In genomic region chr22:50545522-50546325, GRCh38 we compare ENCODE assay signal across 10 cellular contexts. TPM values are rescaled to one million over a fixed set of nuclear protein-coding genes. Genes with fewer than 3 reads are reported as not detected.
A peak's percentile ranks its signal among the peaks of the same experiment; 100 is the strongest.
DNase-seq lines count a peak whose midpoint lies in the region; ATAC-seq lines count a peak whose summit lies in the region.
"Had no signal": no experiment of that assay in that cellular context is flagged by ENCODE, and none has a peak within 500 bp of the region (broad histone marks: within the 10 kb centered on the region; RNA-seq: fewer than 3 reads in every experiment).

TSS of gene KLHDC7B (plus strand) at chr22:50545899. CDS start at chr22:50546244, 345 bp downstream.

- H3K4me3 Mint-ChIP-seq in activated CD4-positive, alpha-beta T cell treated with anti-CD3 and anti-CD28 coated beads, Interleukin-2, amount 10 ng/mL, durations not matched to agents 24 days and 14 days, result peak within 1 kb of the TSS; percentile 72
- peak within 1 kb of the TSS; percentile 82 for H3K4me3 Mint-ChIP-seq in T-helper 17 cell

- intact Hi-C loops in activated CD4-positive, alpha-beta T cell treated with anti-CD3 and anti-CD28 coated beads, Interleukin-2, amount 10 ng/mL, durations not matched to agents 24 days and 14 days (cut with micrococcal nuclease), result loop anchor here (2.0 kb wide), 1 partner anchor 15 kb away; the partner anchor contains the start of gene TYMP

- peak within 1 kb of the TSS; percentile 86 for H3K27ac Mint-ChIP-seq in activated CD4-positive, alpha-beta T cell treated with anti-CD3 and anti-CD28 coated beads, Interleukin-2, amount 10 ng/mL, durations not matched to agents 24 days and 14 days
- H3K27ac Mint-ChIP-seq in T-helper 17 cell, result peak within 1 kb of the TSS; percentile 86

- no peaks in the 10 kb centered on the region for H3K36me3 ChIP-seq in thymus (ENCODE audit: control insufficient read depth, insufficient read depth)

- no peaks in the 10 kb centered on the region for H3K9me3 ChIP-seq in T-helper 17 cell (ENCODE audit: control insufficient read depth, low read length, poor library complexity, severe bottlenecking)
- no peaks in the 10 kb centered on the region for H3K9me3 ChIP-seq in thymus (ENCODE audit: control insufficient read depth)

- WGBS in thymus, result 52% methylated on average over 10 of the region's 10 CpGs

- ATAC-seq in T-helper 17 cell, result peak; percentile 26
- no peak for ATAC-seq in GM18861 (IDR thresholded peaks at IDR 0.05; ENCODE audit: unreplicated experiment)

- peaks cover 50% of the 10 kb centered on the region for H3K4me1 Mint-ChIP-seq in activated CD4-positive, alpha-beta T cell treated with anti-CD3 and anti-CD28 coated beads, Interleukin-2, amount 10 ng/mL, durations not matched to agents 24 days and 14 days
- H3K4me1 Mint-ChIP-seq in T-helper 17 cell, result peaks cover 31% of the 10 kb centered on the region

- H3K4me1 ChIP-seq in thymus (ENCODE audit: control insufficient read depth, insufficient read depth, low read length), result peaks cover 8% of the 10 kb centered on the region

- peaks cover 7% of the 10 kb centered on the region for H3K36me3 Mint-ChIP-seq in activated CD4-positive, alpha-beta T cell treated with anti-CD3 and anti-CD28 coated beads, Interleukin-2, amount 10 ng/mL, durations not matched to agents 24 days and 14 days (ENCODE audit: low read depth)
- H3K36me3 Mint-ChIP-seq in T-helper 17 cell (ENCODE audit: low read depth), result no peaks in the 10 kb centered on the region

- H3K4me3 ChIP-seq in thymus (ENCODE audit: low read length), result no peak within 1 kb of the TSS

- peak; percentile 80 for DNase-seq in activated CD4-positive, alpha-beta T cell treated with anti-CD3 and anti-CD28 coated beads, Interleukin-2, amount 10 ng/mL, durations not matched to agents 24 days and 14 days
- no peak for DNase-seq in activated CD4-positive, alpha-beta T cell treated with anti-CD3 and anti-CD28 coated beads for 1 hour
- DNase-seq in T-helper 17 cell (no peak), epithelial cell of prostate (ENCODE audit: low read depth, low spot score) (no peak), NCI-H146 (lab: John Stamatoyannopoulos, UW) (no peak)
- DNase-seq in activated CD4-positive, CD25-positive, alpha-beta regulatory T cell (lab: John Stamatoyannopoulos, UW), result no peak
- DNase-seq: NCI-H2227 treated with DMSO at 0.1 percent for 48 hours had no signal

- no peaks in the 10 kb centered on the region for H3K9me3 Mint-ChIP-seq in activated CD4-positive, alpha-beta T cell treated with anti-CD3 and anti-CD28 coated beads, Interleukin-2, amount 10 ng/mL, durations not matched to agents 24 days and 14 days

- peaks cover 14% of the 10 kb centered on the region for H3K27me3 ChIP-seq in thymus (ENCODE audit: control insufficient read depth, insufficient read depth)

- peak within 1 kb of the TSS; percentile 78 for H3K27ac ChIP-seq in epithelial cell of prostate
- H3K27ac ChIP-seq in thymus (ENCODE audit: low read depth), result peak within 1 kb of the TSS; percentile 57
- H3K27ac ChIP-seq: C4-2B had no signal

- no peaks in the 10 kb centered on the region for H3K27me3 Mint-ChIP-seq in activated CD4-positive, alpha-beta T cell treated with anti-CD3 and anti-CD28 coated beads, Interleukin-2, amount 10 ng/mL, durations not matched to agents 24 days and 14 days
- H3K27me3 Mint-ChIP-seq in T-helper 17 cell, result no peaks in the 10 kb centered on the region

RNA-seq across cellular contexts. Expression of gene KLHDC7B, which starts in this region (rescaled TPM):
- 5.3 and 6.8 TPM in 2 replicates for total RNA-seq in activated CD4-positive, alpha-beta T cell treated with anti-CD3 and anti-CD28 coated beads, Interleukin-2, amount 10 ng/mL, durations not matched to agents 24 days and 14 days
- total RNA-seq in T-helper 17 cell, result 1 to 10 TPM; 3.8 to 5.1 TPM
- polyA plus RNA-seq in thymus, result 23.4 TPM
